In genomic region chr11:13337986-13338436, GRCh38 we compare ENCODE assay signal across 9 cellular contexts.
DNase-seq lines count a peak whose midpoint lies in the region; ATAC-seq, FAIRE-seq and TF ChIP-seq lines count a peak whose summit lies in the region.
"Had no signal": no experiment of that assay in that cellular context is flagged by ENCODE, and none has a peak within 500 bp of the region (broad histone marks: within the 10 kb centered on the region; RNA-seq: fewer than 3 reads in every experiment).

No MANE protein-coding gene starts in this region.

- no peak for TF ChIP-seq CTCF in GM12864 (IDR thresholded peaks at IDR 0.05; ENCODE audit: low read depth, low read length, missing control alignments)
- TF ChIP-seq CTCF in psoas muscle (IDR thresholded peaks at IDR 0.05) = no peak

- 2 to 10% (median 3%) methylated on average over 6 of the region's 6 CpGs for WGBS in psoas muscle, 3 donors

- no peaks in the 10 kb centered on the region for H3K36me3 ChIP-seq in psoas muscle (ENCODE audit: insufficient read depth in 1 of 2, low read depth in 1 of 2)

- peaks cover 3% of the 10 kb centered on the region for H3K36me3 Mint-ChIP-seq in central memory CD8-positive, alpha-beta T cell (ENCODE audit: insufficient read depth)

- peak overlapping the region; percentile 67 for H3K27ac Mint-ChIP-seq in central memory CD8-positive, alpha-beta T cell (ENCODE audit: low read depth)

- peaks cover 64% of the 10 kb centered on the region for H3K4me1 ChIP-seq in psoas muscle

- no peaks in the 10 kb centered on the region for H3K27me3 ChIP-seq in psoas muscle (ENCODE audit: insufficient read depth in 3 of 3, low read length in 2 of 3)
- H3K27me3 ChIP-seq: neutrophil had no signal

- H3K4me1 Mint-ChIP-seq in central memory CD8-positive, alpha-beta T cell = peaks cover 71% of the 10 kb centered on the region

- H3K9me3 Mint-ChIP-seq in central memory CD8-positive, alpha-beta T cell = no peaks in the 10 kb centered on the region

- no peaks in the 10 kb centered on the region for H3K27me3 Mint-ChIP-seq in central memory CD8-positive, alpha-beta T cell

- intact Hi-C loops in psoas muscle (cut with DNase I) = no loop called here

- no peak for FAIRE-seq in GM12891 (lab: Jason Lieb, UNC)

- peak overlapping the region; percentile 62 for H3K27ac ChIP-seq in psoas muscle
- H3K27ac ChIP-seq: neutrophil had no signal

- H3K9me3 ChIP-seq in psoas muscle = no peaks in the 10 kb centered on the region
- H3K9me3 ChIP-seq: neutrophil had no signal

- ATAC-seq in central memory CD8-positive, alpha-beta T cell (replicated peaks; ENCODE audit: extremely low read depth, poor library complexity, severe bottlenecking) = no peak
- ATAC-seq in psoas muscle (no peak), GM21825 (IDR thresholded peaks at IDR 0.05; ENCODE audit: unreplicated experiment) (no peak), esophagus mucosa (no peak)

- peak overlapping the region; percentile 4 for H3K4me3 Mint-ChIP-seq in central memory CD8-positive, alpha-beta T cell

- TF ChIP-seq POLR2A in GM12891 (IDR thresholded peaks at IDR 0.05; ENCODE audit: low read depth, low read length) = no peak

- DNase-seq in GM12864 (ENCODE audit: low read depth) (no peak), LHCN-M2 (ENCODE audit: low read depth) (peak; percentile 68), psoas muscle (no peak), GM12891 (ENCODE audit: insufficient read length, low spot score) (no peak), SHP77 treated with DMSO at 0.1 percent for 48 hours (lab: John Stamatoyannopoulos, UW) (no peak)
- no peak for DNase-seq in central memory CD8-positive, alpha-beta T cell (ENCODE audit: low spot score in 2 of 2)

- peak overlapping the region; percentile 27; the same call in 1 of the 2 replicates for H3K4me3 ChIP-seq in GM12864 (ENCODE audit: low read depth, low read length)
- H3K4me3 ChIP-seq in psoas muscle = peak overlapping the region; percentile 46

TF ChIP-seq in GM12891, 5 proteins besides CTCF, POLR2A, EP300 and RAD21:
- no peak for TF ChIP-seq PAX5 (IDR thresholded peaks at IDR 0.05; ENCODE audit: insufficient read depth, low read length, severe bottlenecking)
- TF ChIP-seq TAF1 (IDR thresholded peaks at IDR 0.05; ENCODE audit: low read depth, low read length) = no peak
- TF ChIP-seq POLR2AphosphoS5 (IDR thresholded peaks at IDR 0.05; ENCODE audit: low read depth, low read length) = no peak
- TF ChIP-seq POU2F2 (IDR thresholded peaks at IDR 0.05; ENCODE audit: low read depth, low read length) = no peak
- no peak for TF ChIP-seq SPI1 (IDR thresholded peaks at IDR 0.05; ENCODE audit: low read depth, low read length)
